Comparison of ENCODE assay signal across 2 cellular contexts in genomic region chr16:29765167-29766032, GRCh38.
A peak's percentile ranks its signal among the peaks of the same experiment; 100 is the strongest.
TF ChIP-seq lines count a peak whose summit lies in the region.

No MANE protein-coding gene starts in this region.

TF ChIP-seq in Ishikawa, 13 proteins besides CTCF, POLR2A, EP300 and RAD21:
- TF ChIP-seq MAX (IDR thresholded peaks at IDR 0.05): no peak
- TF ChIP-seq REST (IDR thresholded peaks at IDR 0.05; ENCODE audit: low read depth): no peak
- TF ChIP-seq NFIC (IDR thresholded peaks at IDR 0.05): peak; percentile 36; the same call in 1 of the 2 replicates
- TF ChIP-seq CEBPB (IDR thresholded peaks at IDR 0.05): no peak
- TF ChIP-seq FOXM1 (IDR thresholded peaks at IDR 0.05; ENCODE audit: borderline replicate concordance, low read depth): no peak
- no peak for TF ChIP-seq EGR1 (IDR thresholded peaks at IDR 0.05)
- TF ChIP-seq YY1 (IDR thresholded peaks at IDR 0.05; ENCODE audit: low read depth): no peak
- TF ChIP-seq ZBTB7A (IDR thresholded peaks at IDR 0.05; ENCODE audit: low read depth): no peak
- no peak for TF ChIP-seq CREB1 (IDR thresholded peaks at IDR 0.05; ENCODE audit: low read depth)
- peak; percentile 17; the same call in 1 of the 2 replicates for TF ChIP-seq TCF12 (IDR thresholded peaks at IDR 0.05; ENCODE audit: low read depth)
- TF ChIP-seq USF1 (IDR thresholded peaks at IDR 0.05): no peak
- TF ChIP-seq TEAD4 (IDR thresholded peaks at IDR 0.05): no peak
- TF ChIP-seq TAF1 (IDR thresholded peaks at IDR 0.05; ENCODE audit: low read depth): no peak

TF ChIP-seq in HepG2, 621 proteins besides CTCF, POLR2A, EP300 and RAD21 (continues in another document):
- peak; percentile 92; the same call in 1 of the 2 replicates for TF ChIP-seq ZNF572 (CRISPR knock-in tag; IDR thresholded peaks at IDR 0.05)
- TF ChIP-seq GRHL1 (CRISPR knock-in tag; conservative IDR thresholded peaks at IDR 0.05): no peak
- no peak for TF ChIP-seq HOXA7 (CRISPR knock-in tag; IDR thresholded peaks at IDR 0.05)
- TF ChIP-seq ZNF607 (CRISPR knock-in tag; IDR thresholded peaks at IDR 0.05; ENCODE audit: borderline replicate concordance): peak; percentile 94
- no peak for TF ChIP-seq NFE2 (CRISPR knock-in tag; IDR thresholded peaks at IDR 0.05)
- TF ChIP-seq RCOR2 (CRISPR knock-in tag; IDR thresholded peaks at IDR 0.05): peak; percentile 92
- TF ChIP-seq XBP1 (CRISPR knock-in tag; IDR thresholded peaks at IDR 0.05): peak; percentile 87; the same call in 1 of the 2 replicates
- TF ChIP-seq ZNF691 (CRISPR knock-in tag; IDR thresholded peaks at IDR 0.05; ENCODE audit: borderline replicate concordance, low read depth): peak; percentile 85; the same call in 1 of the 2 replicates
- TF ChIP-seq ZNF720 (CRISPR knock-in tag; IDR thresholded peaks at IDR 0.05): no peak
- TF ChIP-seq YY1 (IDR thresholded peaks at IDR 0.05; ENCODE audit: insufficient read depth, insufficient replicate concordance, low read depth, low read length): no peak
- 0 out of 2 replicates have a peak, but pooled peaks have one; percentile 74 for TF ChIP-seq KDM4B (CRISPR knock-in tag; IDR thresholded peaks at IDR 0.05)
- no peak for TF ChIP-seq NFAT5 (CRISPR knock-in tag; IDR thresholded peaks at IDR 0.05)
- 0 out of 2 replicates have a peak, but pooled peaks have one; percentile 38 for TF ChIP-seq DNMT3B (CRISPR knock-in tag; conservative IDR thresholded peaks at IDR 0.05)
- TF ChIP-seq TAF15 (IDR thresholded peaks at IDR 0.05; ENCODE audit: low read depth, low read length, poor library complexity, severe bottlenecking): no peak
- TF ChIP-seq SRF (IDR thresholded peaks at IDR 0.05; ENCODE audit: low read depth, low read length): peak; percentile 72
- TF ChIP-seq ISL2 (CRISPR knock-in tag; IDR thresholded peaks at IDR 0.05): peak; percentile 92
- peak; percentile 79 for TF ChIP-seq ARNTL (CRISPR knock-in tag; IDR thresholded peaks at IDR 0.05)
- no peak; the same call in 1 of the 2 replicates for TF ChIP-seq FOXK1 (CRISPR knock-in tag; IDR thresholded peaks at IDR 0.05; ENCODE audit: borderline replicate concordance, low read depth)
- peak; percentile 99 for TF ChIP-seq ETV5 (CRISPR knock-in tag; IDR thresholded peaks at IDR 0.05; ENCODE audit: borderline replicate concordance)
- TF ChIP-seq DZIP1 (CRISPR knock-in tag; IDR thresholded peaks at IDR 0.05): no peak
- TF ChIP-seq CBX2 (IDR thresholded peaks at IDR 0.05; ENCODE audit: low read depth, low read length): no peak
- 0 out of 2 replicates have a peak, but pooled peaks have one; percentile 45 for TF ChIP-seq CBX2 (CRISPR knock-in tag; IDR thresholded peaks at IDR 0.05; ENCODE audit: low read depth)
- TF ChIP-seq CREM (IDR thresholded peaks at IDR 0.05): peak; percentile 81; the same call in 1 of the 2 replicates
- TF ChIP-seq CREM (CRISPR knock-in tag; IDR thresholded peaks at IDR 0.05): no peak
- no peak for TF ChIP-seq ZSCAN12 (CRISPR knock-in tag; IDR thresholded peaks at IDR 0.05)
- no peak for TF ChIP-seq ZNF768 (CRISPR knock-in tag; IDR thresholded peaks at IDR 0.05)
- TF ChIP-seq TOE1 (CRISPR knock-in tag; IDR thresholded peaks at IDR 0.05): peak; percentile 62; the same call in 1 of the 2 replicates
- TF ChIP-seq ZNF225 (CRISPR knock-in tag; IDR thresholded peaks at IDR 0.05): 0 out of 2 replicates have a peak, but pooled peaks have one; percentile 44
- peak; percentile 67; the same call in 1 of the 2 replicates for TF ChIP-seq NCOA1 (CRISPR knock-in tag; IDR thresholded peaks at IDR 0.05)
- no peak for TF ChIP-seq ZBTB49 (CRISPR knock-in tag; IDR thresholded peaks at IDR 0.05; ENCODE audit: borderline replicate concordance)
- TF ChIP-seq MIER3 (CRISPR knock-in tag; IDR thresholded peaks at IDR 0.05; ENCODE audit: borderline replicate concordance): peak; percentile 90; the same call in 1 of the 2 replicates
- TF ChIP-seq KLF11 (CRISPR knock-in tag; IDR thresholded peaks at IDR 0.05): 0 out of 2 replicates have a peak, but pooled peaks have one; percentile 37
- TF ChIP-seq MXD4 (CRISPR knock-in tag; IDR thresholded peaks at IDR 0.05): peak; percentile 21; the same call in 1 of the 2 replicates
- TF ChIP-seq MAX (IDR thresholded peaks at IDR 0.05): peak; percentile 54; the same call in 1 of the 2 replicates
- TF ChIP-seq BRCA1 (CRISPR knock-in tag; IDR thresholded peaks at IDR 0.05): peak; percentile 84; the same call in 1 of the 2 replicates
- peak; percentile 36; the same call in 1 of the 2 replicates for TF ChIP-seq ZNF747 (CRISPR knock-in tag; IDR thresholded peaks at IDR 0.05; ENCODE audit: borderline replicate concordance)
- TF ChIP-seq IRF1 (CRISPR knock-in tag; IDR thresholded peaks at IDR 0.05; ENCODE audit: low read depth): no peak
- TF ChIP-seq ZSCAN30 (CRISPR knock-in tag; IDR thresholded peaks at IDR 0.05): 0 out of 2 replicates have a peak, but pooled peaks have one; percentile 66
- no peak for TF ChIP-seq PLSCR1 (CRISPR knock-in tag; IDR thresholded peaks at IDR 0.05; ENCODE audit: borderline replicate concordance)
- peak; percentile 92; the same call in 1 of the 2 replicates for TF ChIP-seq ZNF556 (CRISPR knock-in tag; IDR thresholded peaks at IDR 0.05; ENCODE audit: borderline replicate concordance)
- peak; percentile 100 for TF ChIP-seq RXRA (CRISPR knock-in tag; IDR thresholded peaks at IDR 0.05)
- TF ChIP-seq ZNF614 (CRISPR knock-in tag; IDR thresholded peaks at IDR 0.05; ENCODE audit: borderline replicate concordance): no peak
- peak; percentile 79 for TF ChIP-seq ZNF274 (CRISPR knock-in tag; IDR thresholded peaks at IDR 0.05)
- no peak for TF ChIP-seq ZNF138 (CRISPR knock-in tag; IDR thresholded peaks at IDR 0.05; ENCODE audit: low read depth)
- TF ChIP-seq ZNF570 (CRISPR knock-in tag; IDR thresholded peaks at IDR 0.05; ENCODE audit: borderline replicate concordance): no peak
- no peak; the same call in 1 of the 2 replicates for TF ChIP-seq ZNF343 (CRISPR knock-in tag; IDR thresholded peaks at IDR 0.05)
- no peak for TF ChIP-seq ATM (IDR thresholded peaks at IDR 0.05; ENCODE audit: borderline replicate concordance)
- no peak for TF ChIP-seq ZNF3 (CRISPR knock-in tag; IDR thresholded peaks at IDR 0.05)
- no peak for TF ChIP-seq DBP (CRISPR knock-in tag; IDR thresholded peaks at IDR 0.05; ENCODE audit: not compliant biosample characterization)
- 0 out of 2 replicates have a peak, but pooled peaks have one; percentile 57 for TF ChIP-seq SMARCC2 (IDR thresholded peaks at IDR 0.05)
